ENCODE assay signal across 1 cellular context in genomic region chr2:149002891-149003740, GRCh38.
TF ChIP-seq lines count a peak whose summit lies in the region.

No MANE protein-coding gene starts in this region.

TF ChIP-seq in H1, 55 proteins besides CTCF, POLR2A, EP300 and RAD21:
- no peak for TF ChIP-seq JUN (IDR thresholded peaks at IDR 0.05; ENCODE audit: low read depth, low read length)
- TF ChIP-seq TAF1 (IDR thresholded peaks at IDR 0.05; ENCODE audit: low read depth, low read length): no peak
- no peak for TF ChIP-seq ATF3 (IDR thresholded peaks at IDR 0.05; ENCODE audit: insufficient read depth, low read depth, low read length)
- TF ChIP-seq EZH2 (IDR thresholded peaks at IDR 0.05; ENCODE audit: low read depth, low read length, severe bottlenecking): no peak
- no peak for TF ChIP-seq CBX5 (IDR thresholded peaks at IDR 0.05; ENCODE audit: low read depth, low read length)
- TF ChIP-seq KDM5A (IDR thresholded peaks at IDR 0.05; ENCODE audit: low read length): no peak
- no peak for TF ChIP-seq NRF1 (IDR thresholded peaks at IDR 0.05; ENCODE audit: low read depth, low read length)
- no peak for TF ChIP-seq CBX8 (IDR thresholded peaks at IDR 0.05; ENCODE audit: borderline replicate concordance, low read depth, low read length)
- TF ChIP-seq TEAD4 (IDR thresholded peaks at IDR 0.05; ENCODE audit: low read depth, low read length): no peak
- no peak for TF ChIP-seq HDAC2 (IDR thresholded peaks at IDR 0.05; ENCODE audit: borderline replicate concordance in 1 of 2, low read depth in 2 of 2, low read length in 2 of 2)
- no peak for TF ChIP-seq HDAC6 (IDR thresholded peaks at IDR 0.05; ENCODE audit: low read depth, low read length)
- TF ChIP-seq POLR2AphosphoS5 (IDR thresholded peaks at IDR 0.05; ENCODE audit: low read depth, low read length): no peak
- TF ChIP-seq CTBP2 (IDR thresholded peaks at IDR 0.05; ENCODE audit: borderline replicate concordance, insufficient read depth, insufficient read length, low read length): no peak
- no peak for TF ChIP-seq ASH2L (IDR thresholded peaks at IDR 0.05; ENCODE audit: low read length)
- no peak for TF ChIP-seq MAFK (IDR thresholded peaks at IDR 0.05; ENCODE audit: low read depth, low read length)
- TF ChIP-seq BACH1 (IDR thresholded peaks at IDR 0.05; ENCODE audit: low read length): no peak
- TF ChIP-seq MAX (IDR thresholded peaks at IDR 0.05): no peak
- TF ChIP-seq SIN3A (conservative IDR thresholded peaks at IDR 0.05 in 1 of 2, IDR thresholded peaks at IDR 0.05 in 1 of 2; ENCODE audit: low read depth in 1 of 2, low read length in 2 of 2): no peak
- TF ChIP-seq YY1 (IDR thresholded peaks at IDR 0.05; ENCODE audit: low read depth, low read length): no peak
- no peak for TF ChIP-seq CHD7 (IDR thresholded peaks at IDR 0.05; ENCODE audit: insufficient replicate concordance, low read length)
